ENCODE assay signal across 29 cellular contexts in the genomic region with DNA sequence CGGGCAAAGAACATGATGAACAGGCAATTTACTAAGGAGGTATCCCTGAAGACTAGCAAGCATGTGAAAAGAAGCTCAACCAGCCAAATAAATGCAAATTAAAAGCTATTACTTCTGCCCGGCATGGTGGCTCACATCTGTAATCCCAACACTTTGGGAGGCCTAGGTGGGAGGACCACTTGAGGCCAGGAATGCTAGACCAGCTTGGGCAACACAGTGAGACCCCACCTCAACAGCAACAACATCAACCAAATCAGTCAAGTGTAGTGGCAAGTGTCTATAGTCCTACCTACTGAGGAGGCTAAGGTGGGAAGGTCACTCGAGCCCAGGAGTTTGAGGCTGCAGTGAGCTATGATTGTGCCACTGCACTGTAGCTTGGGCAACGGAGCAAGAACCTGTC.
"Had no signal": no experiment of that assay in that cellular context is flagged by ENCODE, and none has a peak within 500 bp of the region (broad histone marks: within the 10 kb centered on the region; RNA-seq: fewer than 3 reads in every experiment).

No MANE protein-coding gene starts in this region.

- H3K27me3 ChIP-seq: neutrophil, ovary, right lobe of liver, sigmoid colon, stomach, tibial artery, transverse colon, upper lobe of right lung, uterus had no signal

- H3K4me1 ChIP-seq: parathyroid adenoma, psoas muscle, upper lobe of right lung, uterus had no signal

- H3K79me2 ChIP-seq: parathyroid adenoma had no signal

- H3K4me3 Mint-ChIP-seq: naive thymus-derived CD8-positive, alpha-beta T cell; natural killer cell treated with Interleukin-12 subunit alpha and Interleukin-12 subunit beta and Interleukin-15 and Interleukin-18, amount 100 ng/mL, for 72 hours; nephron progenitor cell; neural crest cell; stimulated activated effector memory CD8-positive, alpha-beta T cell treated with anti-CD3 and anti-CD28 coated beads, Interleukin-12 subunit alpha, Interleukin-12 subunit beta, amount 100 ng/mL, for 72 hours; stimulated activated naive B cell treated with anti-CD40 and anti-IgM and Interleukin-4, amounts not matched to agents 10 μg/mL and 1 μg/mL and 100 μg/mL, for 72 hours; stimulated activated naive CD8-positive, alpha-beta T cell treated with anti-CD3 and anti-CD28 coated beads, Interleukin-15, Interleukin-2, amounts not matched to agents 100 ng/mL and 50 ng/mL, for 24 hours; type B pancreatic cell had no signal

- H3K36me3 Mint-ChIP-seq: naive thymus-derived CD8-positive, alpha-beta T cell; natural killer cell treated with Interleukin-12 subunit alpha and Interleukin-12 subunit beta and Interleukin-15 and Interleukin-18, amount 100 ng/mL, for 72 hours; stimulated activated effector memory CD8-positive, alpha-beta T cell treated with anti-CD3 and anti-CD28 coated beads, Interleukin-12 subunit alpha, Interleukin-12 subunit beta, amount 100 ng/mL, for 72 hours; stimulated activated naive B cell treated with anti-CD40 and anti-IgM and Interleukin-4, amounts not matched to agents 10 μg/mL and 1 μg/mL and 100 μg/mL, for 72 hours had no signal

- H3K4me1 Mint-ChIP-seq: naive thymus-derived CD8-positive, alpha-beta T cell; stimulated activated effector memory CD8-positive, alpha-beta T cell treated with anti-CD3 and anti-CD28 coated beads, Interleukin-12 subunit alpha, Interleukin-12 subunit beta, amount 100 ng/mL, for 72 hours; stimulated activated naive B cell treated with anti-CD40 and anti-IgM and Interleukin-4, amounts not matched to agents 10 μg/mL and 1 μg/mL and 100 μg/mL, for 72 hours had no signal

- H3K4me3 ChIP-seq: ovary, psoas muscle, right lobe of liver, sigmoid colon, stomach, tibial artery, transverse colon, upper lobe of right lung, uterus had no signal

- H3K9me3 ChIP-seq: neutrophil, ovary, psoas muscle, right lobe of liver, sigmoid colon, stomach, tibial artery, transverse colon, upper lobe of right lung, uterus had no signal

- H3K9me3 Mint-ChIP-seq: naive thymus-derived CD8-positive, alpha-beta T cell; natural killer cell treated with Interleukin-12 subunit alpha and Interleukin-12 subunit beta and Interleukin-15 and Interleukin-18, amount 100 ng/mL, for 72 hours; nephron progenitor cell; neural crest cell; stimulated activated effector memory CD8-positive, alpha-beta T cell treated with anti-CD3 and anti-CD28 coated beads, Interleukin-12 subunit alpha, Interleukin-12 subunit beta, amount 100 ng/mL, for 72 hours; stimulated activated naive B cell treated with anti-CD40 and anti-IgM and Interleukin-4, amounts not matched to agents 10 μg/mL and 1 μg/mL and 100 μg/mL, for 72 hours; stimulated activated naive CD8-positive, alpha-beta T cell treated with anti-CD3 and anti-CD28 coated beads, Interleukin-15, Interleukin-2, amounts not matched to agents 100 ng/mL and 50 ng/mL, for 24 hours; type B pancreatic cell had no signal

- ATAC-seq: naive thymus-derived CD8-positive, alpha-beta T cell; natural killer cell treated with Interleukin-12 subunit alpha and Interleukin-12 subunit beta and Interleukin-15 and Interleukin-18, amount 100 ng/mL, for 72 hours; psoas muscle; right cardiac atrium; right lobe of liver; stimulated activated effector memory CD8-positive, alpha-beta T cell treated with anti-CD3 and anti-CD28 coated beads, Interleukin-12 subunit alpha, Interleukin-12 subunit beta, amount 100 ng/mL, for 72 hours; stimulated activated naive B cell treated with anti-CD40 and anti-IgM and Interleukin-4, amounts not matched to agents 10 μg/mL and 1 μg/mL and 100 μg/mL, for 72 hours; upper lobe of right lung had no signal

- H3K27ac Mint-ChIP-seq: naive thymus-derived CD8-positive, alpha-beta T cell; natural killer cell treated with Interleukin-12 subunit alpha and Interleukin-12 subunit beta and Interleukin-15 and Interleukin-18, amount 100 ng/mL, for 72 hours; nephron progenitor cell; progenitor cell of endocrine pancreas; stimulated activated effector memory CD8-positive, alpha-beta T cell treated with anti-CD3 and anti-CD28 coated beads, Interleukin-12 subunit alpha, Interleukin-12 subunit beta, amount 100 ng/mL, for 72 hours; stimulated activated naive B cell treated with anti-CD40 and anti-IgM and Interleukin-4, amounts not matched to agents 10 μg/mL and 1 μg/mL and 100 μg/mL, for 72 hours; stimulated activated naive CD8-positive, alpha-beta T cell treated with anti-CD3 and anti-CD28 coated beads, Interleukin-15, Interleukin-2, amounts not matched to agents 100 ng/mL and 50 ng/mL, for 24 hours; type B pancreatic cell had no signal

- DNase-seq: naive thymus-derived CD8-positive, alpha-beta T cell; nephron progenitor cell; nucleus accumbens; ovary; posterior cingulate gyrus; psoas muscle; right cardiac atrium; right lobe of liver; sigmoid colon; small intestine; stimulated activated CD4-positive, alpha-beta T cell treated with anti-CD3 and anti-CD28 coated beads, Interleukin-15, amount 100 ng/mL, for 24 hours; stimulated activated CD4-positive, alpha-beta T cell treated with anti-CD3 and anti-CD28 coated beads, Interleukin-2, amount 100 ng/mL, for 24 hours; stimulated activated CD4-positive, alpha-beta T cell treated with anti-CD3 and anti-CD28 coated beads, Interleukin-2, amount 100 ng/mL, for 48 hours; stimulated activated CD4-positive, alpha-beta T cell treated with anti-CD3 and anti-CD28 coated beads, Interleukin-4, amount 100 ng/mL, for 24 hours; stimulated activated naive B cell treated with anti-CD40 and anti-IgM and Interleukin-4, amounts not matched to agents 10 μg/mL and 1 μg/mL and 100 μg/mL, for 72 hours; stimulated activated naive CD4-positive, alpha-beta T cell treated with Interleukin-2 at 50 U/mL for 16 hours; stomach; tibial artery; transverse colon; upper lobe of right lung; uterus had no signal

- H3K27ac ChIP-seq: neutrophil, ovary, parathyroid adenoma, psoas muscle, right lobe of liver, stomach, tibial artery, transverse colon, upper lobe of right lung, uterus had no signal

- H3K27me3 Mint-ChIP-seq: progenitor cell of endocrine pancreas, type B pancreatic cell had no signal

- H2AFZ ChIP-seq: parathyroid adenoma had no signal

- H3K36me3 ChIP-seq: neutrophil, ovary, right lobe of liver, sigmoid colon, stomach, tibial artery, transverse colon, upper lobe of right lung, uterus had no signal
